Comparison of ENCODE assay signal across 15 cellular contexts in the genomic region with DNA sequence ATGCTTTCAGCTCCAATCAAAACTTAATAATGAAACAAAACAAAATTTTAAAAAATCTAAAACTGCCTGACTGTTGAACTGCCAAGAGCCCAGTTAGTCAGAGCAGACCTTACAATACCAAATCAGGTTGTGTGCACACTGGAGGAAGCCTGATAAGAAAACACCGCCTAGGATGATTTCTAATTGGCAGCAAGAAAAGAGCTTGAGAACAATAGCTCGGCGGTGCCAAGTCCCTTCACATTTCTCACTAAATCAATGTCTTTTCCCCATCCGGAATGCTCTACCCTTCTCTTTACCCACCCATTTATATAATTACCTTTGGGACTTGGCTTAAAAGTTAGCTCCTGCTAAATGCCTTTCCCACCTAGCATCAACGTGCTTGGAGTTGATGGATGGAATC.
"Had no signal": no experiment of that assay in that cellular context is flagged by ENCODE, and none has a peak within 500 bp of the region (broad histone marks: within the 10 kb centered on the region; RNA-seq: fewer than 3 reads in every experiment).

No MANE protein-coding gene starts in this region.

- H3K9me3 ChIP-seq: colonic mucosa, lower lobe of right lung, pancreas, thyroid gland had no signal

- DNase-seq: cerebellar nuclear complex; colonic mucosa; effector CD4-positive, alpha-beta T cell; endodermal cell; lower lobe of right lung; mesendoderm; naive B cell; occipital lobe; pancreas; stimulated activated CD4-positive, alpha-beta T cell treated with anti-CD3 and anti-CD28 coated beads, Interleukin-2, amount 100 ng/mL, for 48 hours; stimulated activated naive CD4-positive, alpha-beta T cell treated with Interleukin-2 at 50 U/mL for 16 hours; thyroid gland had no signal

- H3K4me3 ChIP-seq: cardiac muscle cell, colonic mucosa, lower lobe of right lung, pancreas, smooth muscle cell, suprapubic skin, thyroid gland had no signal

- H3K4me1 ChIP-seq: colonic mucosa, pancreas, suprapubic skin had no signal

- H3K36me3 ChIP-seq: cardiac muscle cell, colonic mucosa, lower lobe of right lung, pancreas, suprapubic skin, thyroid gland had no signal

- H3K27me3 ChIP-seq: cardiac muscle cell, colonic mucosa, pancreas, suprapubic skin, thyroid gland had no signal

- H3K27ac ChIP-seq: cardiac muscle cell, colonic mucosa, lower lobe of right lung, pancreas, suprapubic skin, thyroid gland had no signal

- ATAC-seq: lower lobe of right lung, pancreas had no signal
